2 cellular contexts compared by ENCODE assay signal in the genomic region with DNA sequence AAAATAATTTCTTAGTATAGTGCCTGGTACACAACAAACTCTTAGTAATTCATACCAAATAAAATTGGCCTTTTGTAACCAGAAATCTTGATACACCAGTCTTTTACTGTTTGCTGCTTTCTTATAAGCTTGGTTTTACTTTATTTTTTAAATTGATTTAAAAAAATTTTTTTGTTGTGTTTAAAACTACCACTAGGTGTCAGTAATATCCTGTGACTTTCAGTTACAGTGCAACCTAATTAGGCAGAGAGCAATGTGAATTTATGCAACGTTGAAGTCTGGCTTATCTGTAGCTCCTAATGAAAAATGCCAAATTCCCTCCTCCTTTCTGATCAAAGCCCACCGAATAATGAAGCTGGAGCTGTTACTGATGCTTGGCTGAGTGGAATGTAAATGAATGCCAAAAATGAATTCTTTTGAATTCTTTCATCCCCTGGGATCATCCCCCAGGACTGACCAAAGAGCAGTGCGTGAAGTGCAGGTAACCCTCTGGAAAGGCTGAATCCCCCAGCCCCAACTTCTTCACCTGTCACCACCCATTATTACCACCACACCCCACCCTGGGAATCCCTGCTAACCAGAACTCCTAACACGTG.
TF ChIP-seq lines count a peak whose summit lies in the region.

No MANE protein-coding gene starts in this region.

TF ChIP-seq in K562, 482 proteins besides CTCF, POLR2A, EP300 and RAD21:
- TF ChIP-seq SMARCA4 (IDR thresholded peaks at IDR 0.05): no peak
- peak; percentile 51; the same call in 1 of the 2 replicates for TF ChIP-seq SMC3 (conservative IDR thresholded peaks at IDR 0.05; ENCODE audit: insufficient read depth, low read depth, low read length)
- TF ChIP-seq, protein P1, sequence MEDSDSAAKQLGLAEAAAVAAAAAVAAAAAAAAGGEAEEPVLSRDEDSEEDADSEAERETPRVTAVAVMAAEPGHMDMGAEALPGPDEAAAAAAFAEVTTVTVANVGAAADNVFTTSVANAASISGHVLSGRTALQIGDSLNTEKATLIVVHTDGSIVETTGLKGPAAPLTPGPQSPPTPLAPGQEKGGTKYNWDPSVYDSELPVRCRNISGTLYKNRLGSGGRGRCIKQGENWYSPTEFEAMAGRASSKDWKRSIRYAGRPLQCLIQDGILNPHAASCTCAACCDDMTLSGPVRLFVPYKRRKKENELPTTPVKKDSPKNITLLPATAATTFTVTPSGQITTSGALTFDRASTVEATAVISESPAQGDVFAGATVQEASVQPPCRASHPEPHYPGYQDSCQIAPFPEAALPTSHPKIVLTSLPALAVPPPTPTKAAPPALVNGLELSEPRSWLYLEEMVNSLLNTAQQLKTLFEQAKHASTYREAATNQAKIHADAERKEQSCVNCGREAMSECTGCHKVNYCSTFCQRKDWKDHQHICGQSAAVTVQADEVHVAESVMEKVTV (CRISPR knock-in tag; IDR thresholded peaks at IDR 0.05): peak; percentile 80
- no peak for TF ChIP-seq ZNF224 (CRISPR knock-in tag; IDR thresholded peaks at IDR 0.05)
TF ChIP-seq in K562: peak in this region for 2.

TF ChIP-seq in HepG2, 621 proteins besides CTCF, POLR2A, EP300 and RAD21 (continues in another document):
- TF ChIP-seq ZNF124 (CRISPR knock-in tag; IDR thresholded peaks at IDR 0.05) (no peak), DR1 (CRISPR knock-in tag; IDR thresholded peaks at IDR 0.05) (no peak), ZNF20 (CRISPR knock-in tag; IDR thresholded peaks at IDR 0.05) (no peak), MIER2 (CRISPR knock-in tag; IDR thresholded peaks at IDR 0.05) (no peak), ZNF746 (CRISPR knock-in tag; IDR thresholded peaks at IDR 0.05) (no peak), ZNF878 (CRISPR knock-in tag; IDR thresholded peaks at IDR 0.05) (no peak), CBFB (CRISPR knock-in tag; IDR thresholded peaks at IDR 0.05) (no peak), ATF7-NPFF (CRISPR knock-in tag; IDR thresholded peaks at IDR 0.05; ENCODE audit: low read depth) (no peak), FOXC1 (CRISPR knock-in tag; IDR thresholded peaks at IDR 0.05; ENCODE audit: borderline replicate concordance) (no peak), MYC (CRISPR knock-in tag; IDR thresholded peaks at IDR 0.05; ENCODE audit: borderline replicate concordance) (no peak)
- TF ChIP-seq, protein P2, sequence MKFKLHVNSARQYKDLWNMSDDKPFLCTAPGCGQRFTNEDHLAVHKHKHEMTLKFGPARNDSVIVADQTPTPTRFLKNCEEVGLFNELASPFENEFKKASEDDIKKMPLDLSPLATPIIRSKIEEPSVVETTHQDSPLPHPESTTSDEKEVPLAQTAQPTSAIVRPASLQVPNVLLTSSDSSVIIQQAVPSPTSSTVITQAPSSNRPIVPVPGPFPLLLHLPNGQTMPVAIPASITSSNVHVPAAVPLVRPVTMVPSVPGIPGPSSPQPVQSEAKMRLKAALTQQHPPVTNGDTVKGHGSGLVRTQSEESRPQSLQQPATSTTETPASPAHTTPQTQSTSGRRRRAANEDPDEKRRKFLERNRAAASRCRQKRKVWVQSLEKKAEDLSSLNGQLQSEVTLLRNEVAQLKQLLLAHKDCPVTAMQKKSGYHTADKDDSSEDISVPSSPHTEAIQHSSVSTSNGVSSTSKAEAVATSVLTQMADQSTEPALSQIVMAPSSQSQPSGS (CRISPR knock-in tag; IDR thresholded peaks at IDR 0.05): 0 out of 2 replicates have a peak, but pooled peaks have one; percentile 27
- TF ChIP-seq, protein P3, sequence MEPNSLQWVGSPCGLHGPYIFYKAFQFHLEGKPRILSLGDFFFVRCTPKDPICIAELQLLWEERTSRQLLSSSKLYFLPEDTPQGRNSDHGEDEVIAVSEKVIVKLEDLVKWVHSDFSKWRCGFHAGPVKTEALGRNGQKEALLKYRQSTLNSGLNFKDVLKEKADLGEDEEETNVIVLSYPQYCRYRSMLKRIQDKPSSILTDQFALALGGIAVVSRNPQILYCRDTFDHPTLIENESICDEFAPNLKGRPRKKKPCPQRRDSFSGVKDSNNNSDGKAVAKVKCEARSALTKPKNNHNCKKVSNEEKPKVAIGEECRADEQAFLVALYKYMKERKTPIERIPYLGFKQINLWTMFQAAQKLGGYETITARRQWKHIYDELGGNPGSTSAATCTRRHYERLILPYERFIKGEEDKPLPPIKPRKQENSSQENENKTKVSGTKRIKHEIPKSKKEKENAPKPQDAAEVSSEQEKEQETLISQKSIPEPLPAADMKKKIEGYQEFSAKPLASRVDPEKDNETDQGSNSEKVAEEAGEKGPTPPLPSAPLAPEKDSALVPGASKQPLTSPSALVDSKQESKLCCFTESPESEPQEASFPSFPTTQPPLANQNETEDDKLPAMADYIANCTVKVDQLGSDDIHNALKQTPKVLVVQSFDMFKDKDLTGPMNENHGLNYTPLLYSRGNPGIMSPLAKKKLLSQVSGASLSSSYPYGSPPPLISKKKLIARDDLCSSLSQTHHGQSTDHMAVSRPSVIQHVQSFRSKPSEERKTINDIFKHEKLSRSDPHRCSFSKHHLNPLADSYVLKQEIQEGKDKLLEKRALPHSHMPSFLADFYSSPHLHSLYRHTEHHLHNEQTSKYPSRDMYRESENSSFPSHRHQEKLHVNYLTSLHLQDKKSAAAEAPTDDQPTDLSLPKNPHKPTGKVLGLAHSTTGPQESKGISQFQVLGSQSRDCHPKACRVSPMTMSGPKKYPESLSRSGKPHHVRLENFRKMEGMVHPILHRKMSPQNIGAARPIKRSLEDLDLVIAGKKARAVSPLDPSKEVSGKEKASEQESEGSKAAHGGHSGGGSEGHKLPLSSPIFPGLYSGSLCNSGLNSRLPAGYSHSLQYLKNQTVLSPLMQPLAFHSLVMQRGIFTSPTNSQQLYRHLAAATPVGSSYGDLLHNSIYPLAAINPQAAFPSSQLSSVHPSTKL (CRISPR knock-in tag; IDR thresholded peaks at IDR 0.05): peak; percentile 36; the same call in 1 of the 2 replicates
- TF ChIP-seq, protein P4, sequence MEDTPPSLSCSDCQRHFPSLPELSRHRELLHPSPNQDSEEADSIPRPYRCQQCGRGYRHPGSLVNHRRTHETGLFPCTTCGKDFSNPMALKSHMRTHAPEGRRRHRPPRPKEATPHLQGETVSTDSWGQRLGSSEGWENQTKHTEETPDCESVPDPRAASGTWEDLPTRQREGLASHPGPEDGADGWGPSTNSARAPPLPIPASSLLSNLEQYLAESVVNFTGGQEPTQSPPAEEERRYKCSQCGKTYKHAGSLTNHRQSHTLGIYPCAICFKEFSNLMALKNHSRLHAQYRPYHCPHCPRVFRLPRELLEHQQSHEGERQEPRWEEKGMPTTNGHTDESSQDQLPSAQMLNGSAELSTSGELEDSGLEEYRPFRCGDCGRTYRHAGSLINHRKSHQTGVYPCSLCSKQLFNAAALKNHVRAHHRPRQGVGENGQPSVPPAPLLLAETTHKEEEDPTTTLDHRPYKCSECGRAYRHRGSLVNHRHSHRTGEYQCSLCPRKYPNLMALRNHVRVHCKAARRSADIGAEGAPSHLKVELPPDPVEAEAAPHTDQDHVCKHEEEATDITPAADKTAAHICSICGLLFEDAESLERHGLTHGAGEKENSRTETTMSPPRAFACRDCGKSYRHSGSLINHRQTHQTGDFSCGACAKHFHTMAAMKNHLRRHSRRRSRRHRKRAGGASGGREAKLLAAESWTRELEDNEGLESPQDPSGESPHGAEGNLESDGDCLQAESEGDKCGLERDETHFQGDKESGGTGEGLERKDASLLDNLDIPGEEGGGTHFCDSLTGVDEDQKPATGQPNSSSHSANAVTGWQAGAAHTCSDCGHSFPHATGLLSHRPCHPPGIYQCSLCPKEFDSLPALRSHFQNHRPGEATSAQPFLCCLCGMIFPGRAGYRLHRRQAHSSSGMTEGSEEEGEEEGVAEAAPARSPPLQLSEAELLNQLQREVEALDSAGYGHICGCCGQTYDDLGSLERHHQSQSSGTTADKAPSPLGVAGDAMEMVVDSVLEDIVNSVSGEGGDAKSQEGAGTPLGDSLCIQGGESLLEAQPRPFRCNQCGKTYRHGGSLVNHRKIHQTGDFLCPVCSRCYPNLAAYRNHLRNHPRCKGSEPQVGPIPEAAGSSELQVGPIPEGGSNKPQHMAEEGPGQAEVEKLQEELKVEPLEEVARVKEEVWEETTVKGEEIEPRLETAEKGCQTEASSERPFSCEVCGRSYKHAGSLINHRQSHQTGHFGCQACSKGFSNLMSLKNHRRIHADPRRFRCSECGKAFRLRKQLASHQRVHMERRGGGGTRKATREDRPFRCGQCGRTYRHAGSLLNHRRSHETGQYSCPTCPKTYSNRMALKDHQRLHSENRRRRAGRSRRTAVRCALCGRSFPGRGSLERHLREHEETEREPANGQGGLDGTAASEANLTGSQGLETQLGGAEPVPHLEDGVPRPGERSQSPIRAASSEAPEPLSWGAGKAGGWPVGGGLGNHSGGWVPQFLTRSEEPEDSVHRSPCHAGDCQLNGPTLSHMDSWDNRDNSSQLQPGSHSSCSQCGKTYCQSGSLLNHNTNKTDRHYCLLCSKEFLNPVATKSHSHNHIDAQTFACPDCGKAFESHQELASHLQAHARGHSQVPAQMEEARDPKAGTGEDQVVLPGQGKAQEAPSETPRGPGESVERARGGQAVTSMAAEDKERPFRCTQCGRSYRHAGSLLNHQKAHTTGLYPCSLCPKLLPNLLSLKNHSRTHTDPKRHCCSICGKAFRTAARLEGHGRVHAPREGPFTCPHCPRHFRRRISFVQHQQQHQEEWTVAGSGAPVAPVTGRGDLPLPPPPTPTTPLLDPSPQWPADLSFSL (CRISPR knock-in tag; IDR thresholded peaks at IDR 0.05): no peak
- TF ChIP-seq, protein P5, sequence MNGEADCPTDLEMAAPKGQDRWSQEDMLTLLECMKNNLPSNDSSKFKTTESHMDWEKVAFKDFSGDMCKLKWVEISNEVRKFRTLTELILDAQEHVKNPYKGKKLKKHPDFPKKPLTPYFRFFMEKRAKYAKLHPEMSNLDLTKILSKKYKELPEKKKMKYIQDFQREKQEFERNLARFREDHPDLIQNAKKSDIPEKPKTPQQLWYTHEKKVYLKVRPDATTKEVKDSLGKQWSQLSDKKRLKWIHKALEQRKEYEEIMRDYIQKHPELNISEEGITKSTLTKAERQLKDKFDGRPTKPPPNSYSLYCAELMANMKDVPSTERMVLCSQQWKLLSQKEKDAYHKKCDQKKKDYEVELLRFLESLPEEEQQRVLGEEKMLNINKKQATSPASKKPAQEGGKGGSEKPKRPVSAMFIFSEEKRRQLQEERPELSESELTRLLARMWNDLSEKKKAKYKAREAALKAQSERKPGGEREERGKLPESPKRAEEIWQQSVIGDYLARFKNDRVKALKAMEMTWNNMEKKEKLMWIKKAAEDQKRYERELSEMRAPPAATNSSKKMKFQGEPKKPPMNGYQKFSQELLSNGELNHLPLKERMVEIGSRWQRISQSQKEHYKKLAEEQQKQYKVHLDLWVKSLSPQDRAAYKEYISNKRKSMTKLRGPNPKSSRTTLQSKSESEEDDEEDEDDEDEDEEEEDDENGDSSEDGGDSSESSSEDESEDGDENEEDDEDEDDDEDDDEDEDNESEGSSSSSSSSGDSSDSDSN (CRISPR knock-in tag; IDR thresholded peaks at IDR 0.05): no peak
- TF ChIP-seq, protein P6, sequence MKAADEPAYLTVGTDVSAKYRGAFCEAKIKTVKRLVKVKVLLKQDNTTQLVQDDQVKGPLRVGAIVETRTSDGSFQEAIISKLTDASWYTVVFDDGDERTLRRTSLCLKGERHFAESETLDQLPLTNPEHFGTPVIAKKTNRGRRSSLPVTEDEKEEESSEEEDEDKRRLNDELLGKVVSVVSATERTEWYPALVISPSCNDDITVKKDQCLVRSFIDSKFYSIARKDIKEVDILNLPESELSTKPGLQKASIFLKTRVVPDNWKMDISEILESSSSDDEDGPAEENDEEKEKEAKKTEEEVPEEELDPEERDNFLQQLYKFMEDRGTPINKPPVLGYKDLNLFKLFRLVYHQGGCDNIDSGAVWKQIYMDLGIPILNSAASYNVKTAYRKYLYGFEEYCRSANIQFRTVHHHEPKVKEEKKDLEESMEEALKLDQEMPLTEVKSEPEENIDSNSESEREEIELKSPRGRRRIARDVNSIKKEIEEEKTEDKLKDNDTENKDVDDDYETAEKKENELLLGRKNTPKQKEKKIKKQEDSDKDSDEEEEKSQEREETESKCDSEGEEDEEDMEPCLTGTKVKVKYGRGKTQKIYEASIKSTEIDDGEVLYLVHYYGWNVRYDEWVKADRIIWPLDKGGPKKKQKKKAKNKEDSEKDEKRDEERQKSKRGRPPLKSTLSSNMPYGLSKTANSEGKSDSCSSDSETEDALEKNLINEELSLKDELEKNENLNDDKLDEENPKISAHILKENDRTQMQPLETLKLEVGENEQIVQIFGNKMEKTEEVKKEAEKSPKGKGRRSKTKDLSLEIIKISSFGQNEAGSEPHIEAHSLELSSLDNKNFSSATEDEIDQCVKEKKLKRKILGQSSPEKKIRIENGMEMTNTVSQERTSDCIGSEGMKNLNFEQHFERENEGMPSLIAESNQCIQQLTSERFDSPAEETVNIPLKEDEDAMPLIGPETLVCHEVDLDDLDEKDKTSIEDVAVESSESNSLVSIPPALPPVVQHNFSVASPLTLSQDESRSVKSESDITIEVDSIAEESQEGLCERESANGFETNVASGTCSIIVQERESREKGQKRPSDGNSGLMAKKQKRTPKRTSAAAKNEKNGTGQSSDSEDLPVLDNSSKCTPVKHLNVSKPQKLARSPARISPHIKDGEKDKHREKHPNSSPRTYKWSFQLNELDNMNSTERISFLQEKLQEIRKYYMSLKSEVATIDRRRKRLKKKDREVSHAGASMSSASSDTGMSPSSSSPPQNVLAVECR (CRISPR knock-in tag; IDR thresholded peaks at IDR 0.05; ENCODE audit: borderline replicate concordance): no peak
- TF ChIP-seq, protein P7, sequence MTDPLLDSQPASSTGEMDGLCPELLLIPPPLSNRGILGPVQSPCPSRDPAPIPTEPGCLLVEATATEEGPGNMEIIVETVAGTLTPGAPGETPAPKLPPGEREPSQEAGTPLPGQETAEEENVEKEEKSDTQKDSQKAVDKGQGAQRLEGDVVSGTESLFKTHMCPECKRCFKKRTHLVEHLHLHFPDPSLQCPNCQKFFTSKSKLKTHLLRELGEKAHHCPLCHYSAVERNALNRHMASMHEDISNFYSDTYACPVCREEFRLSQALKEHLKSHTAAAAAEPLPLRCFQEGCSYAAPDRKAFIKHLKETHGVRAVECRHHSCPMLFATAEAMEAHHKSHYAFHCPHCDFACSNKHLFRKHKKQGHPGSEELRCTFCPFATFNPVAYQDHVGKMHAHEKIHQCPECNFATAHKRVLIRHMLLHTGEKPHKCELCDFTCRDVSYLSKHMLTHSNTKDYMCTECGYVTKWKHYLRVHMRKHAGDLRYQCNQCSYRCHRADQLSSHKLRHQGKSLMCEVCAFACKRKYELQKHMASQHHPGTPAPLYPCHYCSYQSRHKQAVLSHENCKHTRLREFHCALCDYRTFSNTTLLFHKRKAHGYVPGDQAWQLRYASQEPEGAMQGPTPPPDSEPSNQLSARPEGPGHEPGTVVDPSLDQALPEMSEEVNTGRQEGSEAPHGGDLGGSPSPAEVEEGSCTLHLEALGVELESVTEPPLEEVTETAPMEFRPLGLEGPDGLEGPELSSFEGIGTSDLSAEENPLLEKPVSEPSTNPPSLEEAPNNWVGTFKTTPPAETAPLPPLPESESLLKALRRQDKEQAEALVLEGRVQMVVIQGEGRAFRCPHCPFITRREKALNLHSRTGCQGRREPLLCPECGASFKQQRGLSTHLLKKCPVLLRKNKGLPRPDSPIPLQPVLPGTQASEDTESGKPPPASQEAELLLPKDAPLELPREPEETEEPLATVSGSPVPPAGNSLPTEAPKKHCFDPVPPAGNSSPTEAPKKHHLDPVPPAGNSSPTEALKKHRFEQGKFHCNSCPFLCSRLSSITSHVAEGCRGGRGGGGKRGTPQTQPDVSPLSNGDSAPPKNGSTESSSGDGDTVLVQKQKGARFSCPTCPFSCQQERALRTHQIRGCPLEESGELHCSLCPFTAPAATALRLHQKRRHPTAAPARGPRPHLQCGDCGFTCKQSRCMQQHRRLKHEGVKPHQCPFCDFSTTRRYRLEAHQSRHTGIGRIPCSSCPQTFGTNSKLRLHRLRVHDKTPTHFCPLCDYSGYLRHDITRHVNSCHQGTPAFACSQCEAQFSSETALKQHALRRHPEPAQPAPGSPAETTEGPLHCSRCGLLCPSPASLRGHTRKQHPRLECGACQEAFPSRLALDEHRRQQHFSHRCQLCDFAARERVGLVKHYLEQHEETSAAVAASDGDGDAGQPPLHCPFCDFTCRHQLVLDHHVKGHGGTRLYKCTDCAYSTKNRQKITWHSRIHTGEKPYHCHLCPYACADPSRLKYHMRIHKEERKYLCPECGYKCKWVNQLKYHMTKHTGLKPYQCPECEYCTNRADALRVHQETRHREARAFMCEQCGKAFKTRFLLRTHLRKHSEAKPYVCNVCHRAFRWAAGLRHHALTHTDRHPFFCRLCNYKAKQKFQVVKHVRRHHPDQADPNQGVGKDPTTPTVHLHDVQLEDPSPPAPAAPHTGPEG (CRISPR knock-in tag; IDR thresholded peaks at IDR 0.05): no peak
